Comparison of ENCODE assay signal across 8 cellular contexts in genomic region chr12:47963340-47964040, GRCh38. TPM values are rescaled to one million over a fixed set of nuclear protein-coding genes. Genes with fewer than 3 reads are reported as not detected.
DNase-seq lines count a peak whose midpoint lies in the region; ATAC-seq and TF ChIP-seq lines count a peak whose summit lies in the region.

Gene TMEM106C (plus strand): TSS chr12:47963596. CDS start chr12:47964237, 641 bp downstream.

- H3K4me3 Mint-ChIP-seq in CD8-positive, alpha-beta memory T cell = peak within 1 kb of the TSS; percentile 94 to 99 (median 98)
- H3K4me3 Mint-ChIP-seq in activated CD8-positive, alpha-beta T cell treated with anti-CD3 and anti-CD28 coated beads for 36 hours = peak within 1 kb of the TSS; percentile 99

- H3K27me3 Mint-ChIP-seq in CD8-positive, alpha-beta memory T cell = peaks cover 10 to 18% of the 10 kb centered on the region in 2 donors
- H3K27me3 Mint-ChIP-seq in activated CD8-positive, alpha-beta T cell treated with anti-CD3 and anti-CD28 coated beads for 36 hours = peaks cover 1% of the 10 kb centered on the region

- H3K27ac Mint-ChIP-seq in CD8-positive, alpha-beta memory T cell = peak within 1 kb of the TSS; percentile 28 to 99 (median 92)
- H3K27ac Mint-ChIP-seq in activated CD8-positive, alpha-beta T cell treated with anti-CD3 and anti-CD28 coated beads for 36 hours = peak within 1 kb of the TSS; percentile 86

- peak within 1 kb of the TSS; percentile 61 for H3K27ac ChIP-seq in CD8-positive, alpha-beta memory T cell (ENCODE audit: low read depth, low read length)
- peak within 1 kb of the TSS; percentile 75 for H3K27ac ChIP-seq in lower lobe of right lung

- peaks cover 9% of the 10 kb centered on the region for H3K36me3 ChIP-seq in CD8-positive, alpha-beta memory T cell (ENCODE audit: insufficient read depth, low read length)
- peaks cover 17% of the 10 kb centered on the region for H3K36me3 ChIP-seq in lower lobe of right lung

- TF ChIP-seq CTCF in activated CD8-positive, alpha-beta T cell treated with anti-CD3 and anti-CD28 coated beads for 36 hours (IDR thresholded peaks at IDR 0.05) = peak; percentile 92
- peak; percentile 94 for TF ChIP-seq CTCF in lower lobe of right lung (IDR thresholded peaks at IDR 0.05)

- peaks cover 15% of the 10 kb centered on the region for H3K4me1 ChIP-seq in CD8-positive, alpha-beta memory T cell (ENCODE audit: insufficient read depth, low read length)
- H3K4me1 ChIP-seq in lower lobe of right lung = peaks cover 24% of the 10 kb centered on the region

- peaks cover 0 to 2% (median 0%) of the 10 kb centered on the region in 5 donors for H3K9me3 Mint-ChIP-seq in CD8-positive, alpha-beta memory T cell
- no peaks in the 10 kb centered on the region for H3K9me3 Mint-ChIP-seq in activated CD8-positive, alpha-beta T cell treated with anti-CD3 and anti-CD28 coated beads for 36 hours

- peaks cover 26 to 37% (median 32%) of the 10 kb centered on the region in 3 donors for H3K4me1 Mint-ChIP-seq in CD8-positive, alpha-beta memory T cell
- H3K4me1 Mint-ChIP-seq in activated CD8-positive, alpha-beta T cell treated with anti-CD3 and anti-CD28 coated beads for 36 hours (ENCODE audit: low read depth) = peaks cover 28% of the 10 kb centered on the region

- no peaks in the 10 kb centered on the region for H3K27me3 ChIP-seq in CD8-positive, alpha-beta memory T cell (ENCODE audit: insufficient read depth, low read length, poor library complexity, severe bottlenecking)
- H3K27me3 ChIP-seq in lower lobe of right lung (ENCODE audit: low read depth) = no peaks in the 10 kb centered on the region

- intact Hi-C loops in activated CD8-positive, alpha-beta T cell treated with anti-CD3 and anti-CD28 coated beads for 36 hours (cut with micrococcal nuclease) = no loop called here
- intact Hi-C loops in lower lobe of right lung (cut with DNase I) = no loop called here

- peak within 1 kb of the TSS; percentile 99 for H3K4me3 ChIP-seq in CD8-positive, alpha-beta memory T cell (ENCODE audit: low read length)
- peak within 1 kb of the TSS; percentile 93 for H3K4me3 ChIP-seq in lower lobe of right lung

- peak; percentile 88 to 94 (median 91) for DNase-seq in CD8-positive, alpha-beta memory T cell
- DNase-seq in HK-2 (ENCODE audit: unreplicated experiment) = peak; percentile 94
- peak; percentile 89 for DNase-seq in NCI-H82 treated with DMSO at 0.1 percent for 48 hours (lab: John Stamatoyannopoulos, UW; ENCODE audit: unreplicated experiment)
- peak; percentile 94 for DNase-seq in activated CD8-positive, alpha-beta T cell treated with anti-CD3 and anti-CD28 coated beads for 36 hours
- DNase-seq in effector CD4-positive, alpha-beta T cell = peak; percentile 88
- DNase-seq in lower lobe of right lung = peak; percentile 94
- peak; percentile 86 to 90 (median 90) for DNase-seq in stimulated activated CD4-positive, alpha-beta T cell treated with anti-CD3 and anti-CD28 coated beads, TNF-alpha, amount 100 ng/mL, for 24 hours (ENCODE audit: low read depth in 3 of 3)

- CTCF ChIA-PET in CD8-positive, alpha-beta memory T cell (lab: Charles Lee) = interaction anchor here (0.7 to 2.0 kb wide), 31 partner anchors 8 to 655 kb away, joined by 3 to 7 read pairs (median 3); partner anchors contain the start of genes ASB8 and VDR
- CTCF ChIA-PET in activated CD8-positive, alpha-beta T cell treated with anti-CD3 and anti-CD28 coated beads for 36 hours (lab: Charles Lee) = interaction anchor here (0.6 to 3.5 kb wide), 53 partner anchors 10 to 326 kb away, joined by 3 to 23 read pairs (median 4); partner anchors contain the start of genes ASB8 and VDR

- POLR2A ChIA-PET in CD8-positive, alpha-beta memory T cell (lab: Charles Lee) = no interaction called here
- POLR2A ChIA-PET in activated CD8-positive, alpha-beta T cell treated with anti-CD3 and anti-CD28 coated beads for 36 hours (lab: Charles Lee) = interaction anchor here (0.6 to 1.0 kb wide), 3 partner anchors 94 to 889 kb away, joined by 3 read pairs; partner anchors contain the start of gene DDX23

- no peaks in the 10 kb centered on the region for H3K9me3 ChIP-seq in CD8-positive, alpha-beta memory T cell (ENCODE audit: low read length)
- no peaks in the 10 kb centered on the region for H3K9me3 ChIP-seq in lower lobe of right lung

- H3K36me3 Mint-ChIP-seq in CD8-positive, alpha-beta memory T cell = peaks cover 3 to 36% (median 9%) of the 10 kb centered on the region in 3 donors
- peaks cover 45% of the 10 kb centered on the region for H3K36me3 Mint-ChIP-seq in activated CD8-positive, alpha-beta T cell treated with anti-CD3 and anti-CD28 coated beads for 36 hours (ENCODE audit: low read depth)

- peak; percentile 94 for ATAC-seq in GM19452 (IDR thresholded peaks at IDR 0.05; ENCODE audit: unreplicated experiment)
- peak; percentile 98 for ATAC-seq in activated CD8-positive, alpha-beta T cell treated with anti-CD3 and anti-CD28 coated beads for 36 hours
- ATAC-seq in lower lobe of right lung = peak; percentile 99

RNA-seq across cellular contexts. Expression of gene TMEM106C, which starts in this region (rescaled TPM):
- total RNA-seq in CD8-positive, alpha-beta memory T cell = 100 to 1,000 TPM; 178 to 186 TPM
- polyA plus RNA-seq in CD8-positive, alpha-beta memory T cell = 56.8 TPM
- 100 to 1,000 TPM; 148 to 158 TPM for total RNA-seq in activated CD8-positive, alpha-beta T cell treated with anti-CD3 and anti-CD28 coated beads for 36 hours
- 39.3 TPM for total RNA-seq in lower lobe of right lung

Comparison
In these comparisons a context has a peak if more than half of its experiments do, and no peak if none do; other contexts are left out.
1. Peak in every context shown above with its lines: DNase-seq, ATAC-seq, H3K4me3 ChIP-seq and H3K27ac ChIP-seq.